1 cellular context compared by ENCODE assay signal in the genomic region with DNA sequence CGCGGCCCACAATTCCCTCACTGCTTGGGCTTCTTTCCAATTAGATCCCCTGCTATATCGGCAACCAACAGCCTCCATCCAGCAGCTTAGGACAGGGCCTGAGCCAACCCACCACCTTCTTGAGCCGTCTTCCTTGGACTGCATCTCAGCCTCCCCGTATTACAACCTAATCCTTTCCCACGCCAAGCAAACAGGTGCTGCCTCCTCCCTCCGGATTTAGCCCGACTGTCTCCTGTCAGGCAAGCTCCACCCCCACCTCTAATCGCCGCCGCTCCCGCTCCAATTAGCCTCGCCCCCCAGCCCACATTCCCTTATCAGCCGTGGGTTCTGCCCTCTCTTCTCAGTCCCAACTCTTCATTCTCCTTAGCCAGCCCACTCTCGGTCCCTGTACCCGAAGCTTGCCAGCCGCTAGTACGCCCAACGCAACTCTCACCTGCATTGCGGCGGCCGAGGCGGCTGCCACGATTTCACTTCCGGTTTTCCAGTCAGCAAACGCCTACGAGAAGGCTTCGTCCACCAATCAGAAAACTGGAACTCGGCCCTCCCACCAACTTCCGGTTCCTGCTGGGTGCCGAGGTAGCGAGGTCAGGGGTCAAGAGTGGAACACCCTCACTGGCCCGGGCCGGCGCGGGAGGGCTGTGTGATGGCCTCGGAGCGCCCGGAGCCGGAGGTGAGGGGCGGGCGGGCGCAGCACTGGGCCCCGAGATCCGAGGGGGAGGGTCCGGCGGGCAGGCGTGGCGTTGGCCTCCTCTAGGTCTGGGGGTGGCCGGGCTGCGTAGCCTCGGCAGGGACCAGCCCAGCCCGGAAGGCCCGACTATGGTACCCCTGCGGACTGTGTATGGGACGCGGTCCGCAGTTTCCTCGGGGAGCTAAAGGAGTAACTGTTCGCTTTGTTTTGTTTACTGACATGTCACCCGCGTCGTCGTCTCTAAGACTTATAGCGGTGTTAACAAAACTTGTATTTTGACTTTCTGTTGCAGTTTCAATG.
TF ChIP-seq lines count a peak whose summit lies in the region.

TSS of gene MED8 (minus strand) at position 475 of the 988 bp plus-strand sequence. CDS start at position 439, 36 bp downstream.
TSS of gene SZT2 (plus strand) at position 574 of the 988 bp plus-strand sequence. CDS start at position 644, 70 bp downstream.

TF ChIP-seq in WTC11, 78 proteins besides CTCF, POLR2A, EP300 and RAD21 (continued from another document and continues in another):
- TF ChIP-seq, protein P1, sequence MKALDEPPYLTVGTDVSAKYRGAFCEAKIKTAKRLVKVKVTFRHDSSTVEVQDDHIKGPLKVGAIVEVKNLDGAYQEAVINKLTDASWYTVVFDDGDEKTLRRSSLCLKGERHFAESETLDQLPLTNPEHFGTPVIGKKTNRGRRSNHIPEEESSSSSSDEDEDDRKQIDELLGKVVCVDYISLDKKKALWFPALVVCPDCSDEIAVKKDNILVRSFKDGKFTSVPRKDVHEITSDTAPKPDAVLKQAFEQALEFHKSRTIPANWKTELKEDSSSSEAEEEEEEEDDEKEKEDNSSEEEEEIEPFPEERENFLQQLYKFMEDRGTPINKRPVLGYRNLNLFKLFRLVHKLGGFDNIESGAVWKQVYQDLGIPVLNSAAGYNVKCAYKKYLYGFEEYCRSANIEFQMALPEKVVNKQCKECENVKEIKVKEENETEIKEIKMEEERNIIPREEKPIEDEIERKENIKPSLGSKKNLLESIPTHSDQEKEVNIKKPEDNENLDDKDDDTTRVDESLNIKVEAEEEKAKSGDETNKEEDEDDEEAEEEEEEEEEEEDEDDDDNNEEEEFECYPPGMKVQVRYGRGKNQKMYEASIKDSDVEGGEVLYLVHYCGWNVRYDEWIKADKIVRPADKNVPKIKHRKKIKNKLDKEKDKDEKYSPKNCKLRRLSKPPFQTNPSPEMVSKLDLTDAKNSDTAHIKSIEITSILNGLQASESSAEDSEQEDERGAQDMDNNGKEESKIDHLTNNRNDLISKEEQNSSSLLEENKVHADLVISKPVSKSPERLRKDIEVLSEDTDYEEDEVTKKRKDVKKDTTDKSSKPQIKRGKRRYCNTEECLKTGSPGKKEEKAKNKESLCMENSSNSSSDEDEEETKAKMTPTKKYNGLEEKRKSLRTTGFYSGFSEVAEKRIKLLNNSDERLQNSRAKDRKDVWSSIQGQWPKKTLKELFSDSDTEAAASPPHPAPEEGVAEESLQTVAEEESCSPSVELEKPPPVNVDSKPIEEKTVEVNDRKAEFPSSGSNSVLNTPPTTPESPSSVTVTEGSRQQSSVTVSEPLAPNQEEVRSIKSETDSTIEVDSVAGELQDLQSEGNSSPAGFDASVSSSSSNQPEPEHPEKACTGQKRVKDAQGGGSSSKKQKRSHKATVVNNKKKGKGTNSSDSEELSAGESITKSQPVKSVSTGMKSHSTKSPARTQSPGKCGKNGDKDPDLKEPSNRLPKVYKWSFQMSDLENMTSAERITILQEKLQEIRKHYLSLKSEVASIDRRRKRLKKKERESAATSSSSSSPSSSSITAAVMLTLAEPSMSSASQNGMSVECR (CRISPR knock-in tag; IDR thresholded peaks at IDR 0.05; ENCODE audit: borderline replicate concordance), result peak; percentile 86; the same call in 1 of the 2 replicates
- TF ChIP-seq ZNF512 (CRISPR knock-in tag; IDR thresholded peaks at IDR 0.05; ENCODE audit: borderline replicate concordance) (no peak), CREB1 (CRISPR knock-in tag; IDR thresholded peaks at IDR 0.05) (no peak), ZNF671 (CRISPR knock-in tag; IDR thresholded peaks at IDR 0.05) (no peak), ZNF232 (CRISPR knock-in tag; IDR thresholded peaks at IDR 0.05) (0 out of 2 replicates have a peak, but pooled peaks have one; percentile 45), TP53 (CRISPR knock-in tag; IDR thresholded peaks at IDR 0.05) (no peak), ZBTB43 (CRISPR knock-in tag; IDR thresholded peaks at IDR 0.05) (no peak), RELA (CRISPR knock-in tag; IDR thresholded peaks at IDR 0.05; ENCODE audit: borderline replicate concordance) (no peak), ZNF416 (CRISPR knock-in tag; IDR thresholded peaks at IDR 0.05) (no peak), IRF1 (CRISPR knock-in tag; IDR thresholded peaks at IDR 0.05) (no peak), PRRX2 (CRISPR knock-in tag; IDR thresholded peaks at IDR 0.05) (no peak), ATF1 (CRISPR knock-in tag; IDR thresholded peaks at IDR 0.05) (no peak), TEAD1 (CRISPR knock-in tag; IDR thresholded peaks at IDR 0.05) (peak; percentile 34; the same call in 1 of the 2 replicates), ZNF138 (CRISPR knock-in tag; conservative IDR thresholded peaks at IDR 0.05) (no peak), TCF7 (CRISPR knock-in tag; IDR thresholded peaks at IDR 0.05; ENCODE audit: low read depth) (no peak), GRHL2 (CRISPR knock-in tag; IDR thresholded peaks at IDR 0.05; ENCODE audit: insufficient replicate concordance, severe bottlenecking) (no peak), FOXP1 (CRISPR knock-in tag; IDR thresholded peaks at IDR 0.05; ENCODE audit: borderline replicate concordance) (peak; percentile 51; the same call in 1 of the 2 replicates), STAT6 (CRISPR knock-in tag; conservative IDR thresholded peaks at IDR 0.05; ENCODE audit: low read depth) (no peak), ZNF121 (CRISPR knock-in tag; IDR thresholded peaks at IDR 0.05) (no peak), ATF6 (CRISPR knock-in tag; IDR thresholded peaks at IDR 0.05) (no peak), GTF2I (CRISPR knock-in tag; conservative IDR thresholded peaks at IDR 0.05) (no peak), KAT7 (CRISPR knock-in tag; IDR thresholded peaks at IDR 0.05; ENCODE audit: borderline replicate concordance) (0 out of 2 replicates have a peak, but pooled peaks have one; percentile 85), ATF3 (CRISPR knock-in tag; conservative IDR thresholded peaks at IDR 0.05) (no peak), TEAD4 (CRISPR knock-in tag; IDR thresholded peaks at IDR 0.05) (no peak), OVOL2 (CRISPR knock-in tag; IDR thresholded peaks at IDR 0.05; ENCODE audit: borderline replicate concordance) (no peak), NR1H2 (CRISPR knock-in tag; IDR thresholded peaks at IDR 0.05) (no peak), MYBL2 (CRISPR knock-in tag; IDR thresholded peaks at IDR 0.05) (0 out of 2 replicates have a peak, but pooled peaks have one; percentile 57), CREM (CRISPR knock-in tag; IDR thresholded peaks at IDR 0.05) (no peak)
- TF ChIP-seq, protein P2, sequence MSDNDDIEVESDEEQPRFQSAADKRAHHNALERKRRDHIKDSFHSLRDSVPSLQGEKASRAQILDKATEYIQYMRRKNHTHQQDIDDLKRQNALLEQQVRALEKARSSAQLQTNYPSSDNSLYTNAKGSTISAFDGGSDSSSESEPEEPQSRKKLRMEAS (CRISPR knock-in tag; IDR thresholded peaks at IDR 0.05), result peak; percentile 75; the same call in 1 of the 2 replicates
- TF ChIP-seq, protein P3, sequence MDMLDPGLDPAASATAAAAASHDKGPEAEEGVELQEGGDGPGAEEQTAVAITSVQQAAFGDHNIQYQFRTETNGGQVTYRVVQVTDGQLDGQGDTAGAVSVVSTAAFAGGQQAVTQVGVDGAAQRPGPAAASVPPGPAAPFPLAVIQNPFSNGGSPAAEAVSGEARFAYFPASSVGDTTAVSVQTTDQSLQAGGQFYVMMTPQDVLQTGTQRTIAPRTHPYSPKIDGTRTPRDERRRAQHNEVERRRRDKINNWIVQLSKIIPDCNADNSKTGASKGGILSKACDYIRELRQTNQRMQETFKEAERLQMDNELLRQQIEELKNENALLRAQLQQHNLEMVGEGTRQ (CRISPR knock-in tag; IDR thresholded peaks at IDR 0.05), result no peak
- TF ChIP-seq, protein P4, sequence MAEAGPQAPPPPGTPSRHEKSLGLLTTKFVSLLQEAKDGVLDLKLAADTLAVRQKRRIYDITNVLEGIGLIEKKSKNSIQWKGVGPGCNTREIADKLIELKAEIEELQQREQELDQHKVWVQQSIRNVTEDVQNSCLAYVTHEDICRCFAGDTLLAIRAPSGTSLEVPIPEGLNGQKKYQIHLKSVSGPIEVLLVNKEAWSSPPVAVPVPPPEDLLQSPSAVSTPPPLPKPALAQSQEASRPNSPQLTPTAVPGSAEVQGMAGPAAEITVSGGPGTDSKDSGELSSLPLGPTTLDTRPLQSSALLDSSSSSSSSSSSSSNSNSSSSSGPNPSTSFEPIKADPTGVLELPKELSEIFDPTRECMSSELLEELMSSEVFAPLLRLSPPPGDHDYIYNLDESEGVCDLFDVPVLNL (CRISPR knock-in tag; IDR thresholded peaks at IDR 0.05; ENCODE audit: borderline replicate concordance, low read depth), result no peak
- TF ChIP-seq, protein P5, sequence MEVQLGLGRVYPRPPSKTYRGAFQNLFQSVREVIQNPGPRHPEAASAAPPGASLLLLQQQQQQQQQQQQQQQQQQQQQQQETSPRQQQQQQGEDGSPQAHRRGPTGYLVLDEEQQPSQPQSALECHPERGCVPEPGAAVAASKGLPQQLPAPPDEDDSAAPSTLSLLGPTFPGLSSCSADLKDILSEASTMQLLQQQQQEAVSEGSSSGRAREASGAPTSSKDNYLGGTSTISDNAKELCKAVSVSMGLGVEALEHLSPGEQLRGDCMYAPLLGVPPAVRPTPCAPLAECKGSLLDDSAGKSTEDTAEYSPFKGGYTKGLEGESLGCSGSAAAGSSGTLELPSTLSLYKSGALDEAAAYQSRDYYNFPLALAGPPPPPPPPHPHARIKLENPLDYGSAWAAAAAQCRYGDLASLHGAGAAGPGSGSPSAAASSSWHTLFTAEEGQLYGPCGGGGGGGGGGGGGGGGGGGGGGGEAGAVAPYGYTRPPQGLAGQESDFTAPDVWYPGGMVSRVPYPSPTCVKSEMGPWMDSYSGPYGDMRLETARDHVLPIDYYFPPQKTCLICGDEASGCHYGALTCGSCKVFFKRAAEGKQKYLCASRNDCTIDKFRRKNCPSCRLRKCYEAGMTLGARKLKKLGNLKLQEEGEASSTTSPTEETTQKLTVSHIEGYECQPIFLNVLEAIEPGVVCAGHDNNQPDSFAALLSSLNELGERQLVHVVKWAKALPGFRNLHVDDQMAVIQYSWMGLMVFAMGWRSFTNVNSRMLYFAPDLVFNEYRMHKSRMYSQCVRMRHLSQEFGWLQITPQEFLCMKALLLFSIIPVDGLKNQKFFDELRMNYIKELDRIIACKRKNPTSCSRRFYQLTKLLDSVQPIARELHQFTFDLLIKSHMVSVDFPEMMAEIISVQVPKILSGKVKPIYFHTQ (CRISPR knock-in tag; IDR thresholded peaks at IDR 0.05), result no peak
